ENCODE assay signal across 25 cellular contexts in the genomic region with DNA sequence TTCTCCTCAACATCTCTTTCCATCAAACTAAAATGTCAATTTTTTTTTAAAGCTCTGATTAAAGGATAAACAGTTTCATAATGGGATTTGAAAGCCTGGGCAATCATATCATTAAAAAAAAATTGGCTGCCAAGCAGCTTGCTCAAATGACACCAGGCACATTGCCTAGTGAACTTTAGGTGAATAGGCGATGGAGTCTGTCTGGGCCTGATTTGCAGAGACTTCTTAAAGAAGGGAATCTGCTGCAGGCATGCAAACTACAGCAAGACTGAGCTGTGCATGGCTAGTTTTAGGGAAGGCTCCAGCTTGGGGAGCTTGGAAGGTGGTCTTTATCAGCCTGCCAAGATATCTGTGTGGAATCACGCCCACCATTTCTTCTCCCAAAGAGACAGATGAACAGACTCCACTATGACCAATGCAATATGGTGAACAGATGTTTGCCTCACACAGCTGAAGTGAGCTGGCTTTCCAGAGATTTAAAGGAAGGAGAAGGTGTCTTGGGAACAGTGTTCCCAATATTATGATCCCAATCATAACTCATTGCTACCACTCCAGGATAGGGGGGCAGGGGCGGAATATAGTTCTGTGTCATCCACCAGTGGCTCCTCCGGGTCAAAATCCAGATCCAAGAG.
A peak's percentile ranks its signal among the peaks of the same experiment; 100 is the strongest.
DNase-seq lines count a peak whose midpoint lies in the region; ATAC-seq and TF ChIP-seq lines count a peak whose summit lies in the region.
"Had no signal": no experiment of that assay in that cellular context is flagged by ENCODE, and none has a peak within 500 bp of the region (broad histone marks: within the 10 kb centered on the region; RNA-seq: fewer than 3 reads in every experiment).

No MANE protein-coding gene starts in this region.

- H3K4me2 ChIP-seq in neuronal stem cell (ENCODE audit: insufficient read depth, low read length, poor library complexity, severe bottlenecking) = no peak overlapping the region

- no TSS peak for BruUV-seq in A673 (replicated peaks; lab: Mats Ljungman, UMichigan)

- no peak overlapping the region for H3K14ac ChIP-seq in neuronal stem cell (ENCODE audit: low read length)

- H2BK15ac ChIP-seq in neuronal stem cell (ENCODE audit: low read length) = no peak overlapping the region

- H3K18ac ChIP-seq in neuronal stem cell (ENCODE audit: low read length) = no peak overlapping the region

- no peak overlapping the region for H3K4me3 Mint-ChIP-seq in glutamatergic neuron (ENCODE audit: unreplicated experiment)
- H3K4me3 Mint-ChIP-seq: activated T-cell treated with anti-CD3 and anti-CD28 coated beads, Interleukin-2, amount 50 U/mL, for 24 hours; CD14-positive monocyte; natural killer cell had no signal

- H4K91ac ChIP-seq in neuronal stem cell (ENCODE audit: low read depth, low read length, poor library complexity) = no peak overlapping the region

- intact Hi-C loops in A673 (cut with micrococcal nuclease; ENCODE audit: unreplicated experiment) = no loop called here

- no peak for TF ChIP-seq CTCF in glutamatergic neuron (IDR thresholded peaks at IDR 0.05; ENCODE audit: partially characterized antibody, unreplicated experiment)
- no peak for TF ChIP-seq CTCF in A673 (conservative IDR thresholded peaks at IDR 0.05; ENCODE audit: low read depth, low read length)

- no peak overlapping the region for H2BK120ac ChIP-seq in neuronal stem cell (ENCODE audit: low read depth, low read length)

- no peak overlapping the region for H2BK12ac ChIP-seq in neuronal stem cell (ENCODE audit: low read length)

- H2AK5ac ChIP-seq in neuronal stem cell (ENCODE audit: low read depth, low read length) = no peak overlapping the region

- POLR2A ChIA-PET in A673 (lab: Charles Lee; ENCODE audit: low non-redundant PET) = no interaction called here

- H3K9me3 ChIP-seq in neuronal stem cell (replicated peaks in 1 of 2; ENCODE audit: control insufficient read depth in 2 of 2, insufficient read depth in 1 of 2, low read depth in 1 of 2, low read length in 2 of 2) (no peaks in the 10 kb centered on the region), A673 (ENCODE audit: low read depth, low read length, poor library complexity, severe bottlenecking) (no peaks in the 10 kb centered on the region)
- H3K9me3 ChIP-seq: pancreas, right lobe of liver, thyroid gland had no signal

- no peaks in the 10 kb centered on the region for H3K27me3 ChIP-seq in neuronal stem cell (ENCODE audit: control insufficient read depth in 3 of 3, insufficient read depth in 3 of 3, low read depth in 1 of 3, low read length in 3 of 3)
- H3K27me3 ChIP-seq in A673 (replicated peaks; ENCODE audit: insufficient read depth, low read depth, low read length, poor library complexity) = no peaks in the 10 kb centered on the region
- H3K27me3 ChIP-seq: pancreas, right lobe of liver, thyroid gland had no signal

- H3K27ac ChIP-seq in neuronal stem cell (replicated peaks; ENCODE audit: low read length) (no peak overlapping the region), A673 (ENCODE audit: low read depth, low read length, poor library complexity, severe bottlenecking) (no peak overlapping the region)
- H3K27ac ChIP-seq: pancreas, right lobe of liver, thyroid gland had no signal

- H3K23ac ChIP-seq in neuronal stem cell (ENCODE audit: low read depth, low read length, poor library complexity) = no peak overlapping the region

- H3K9ac ChIP-seq in neuronal stem cell (ENCODE audit: low read depth, low read length, poor library complexity) = no peak overlapping the region

- DNase-seq in AG08395 (ENCODE audit: low spot score) (peak; percentile 5), DMS53 (lab: John Stamatoyannopoulos, UW) (peak; percentile 59), NCI-H446 treated with DMSO at 0.1 percent for 48 hours (lab: John Stamatoyannopoulos, UW) (peak; percentile 83), glutamatergic neuron (no peak), neuronal stem cell (ENCODE audit: low spot score) (no peak), A673 (ENCODE audit: low spot score) (no peak), CD1c-positive myeloid dendritic cell (ENCODE audit: extremely low spot score) (no peak)
- DNase-seq: activated CD4-positive, alpha-beta T cell treated with anti-CD3 and anti-CD28 coated beads for 4 hours; activated CD8-positive, alpha-beta memory T cell treated with anti-CD3 and anti-CD28 coated beads for 24 hours; activated gamma-delta T cell treated with Interleukin-2 at 50 U/mL for 16 hours; activated T-cell treated with anti-CD3 and anti-CD28 coated beads, Interleukin-2, amount 50 U/mL, for 24 hours; effector CD4-positive, alpha-beta T cell; HCEC 1CT; midbrain; natural killer cell; NCI-H187 treated with DMSO at 0.1 percent for 48 hours; NCI-H226; NK-92 treated with Interleukin-12 subunit alpha and Interleukin-12 subunit beta, amount 100 ng/mL, for 24 hours; pancreas; right lobe of liver; stimulated activated CD4-positive, alpha-beta T cell treated with anti-CD3 and anti-CD28 coated beads, Interleukin-4, amount 100 ng/mL, for 4 hours; stimulated activated naive CD8-positive, alpha-beta T cell treated with anti-CD3 and anti-CD28 coated beads, Interleukin-15, Interleukin-2, amounts not matched to agents 100 U/mL and 50 U/mL, for 24 hours; thyroid gland had no signal

- no peaks in the 10 kb centered on the region for H3K9me3 Mint-ChIP-seq in glutamatergic neuron (ENCODE audit: unreplicated experiment)
- H3K9me3 Mint-ChIP-seq: activated T-cell treated with anti-CD3 and anti-CD28 coated beads, Interleukin-2, amount 50 U/mL, for 24 hours; natural killer cell had no signal

- H3K4ac ChIP-seq in neuronal stem cell (ENCODE audit: low read length) = no peak overlapping the region

- H2AFZ ChIP-seq in neuronal stem cell (ENCODE audit: low read length) = no peak overlapping the region

- no peak overlapping the region for H2BK5ac ChIP-seq in neuronal stem cell (ENCODE audit: low read length)

- H3K79me1 ChIP-seq in neuronal stem cell (ENCODE audit: low read depth, low read length) = no peaks in the 10 kb centered on the region

- no peak for ATAC-seq in GM21825 (IDR thresholded peaks at IDR 0.05; ENCODE audit: unreplicated experiment)
- ATAC-seq: natural killer cell; stimulated activated naive CD8-positive, alpha-beta T cell treated with anti-CD3 and anti-CD28 coated beads, Interleukin-15, Interleukin-2, amounts not matched to agents 100 U/mL and 50 U/mL, for 24 hours had no signal

- no peak overlapping the region for H4K8ac ChIP-seq in neuronal stem cell (ENCODE audit: low read depth, low read length)

- H3K4me1 ChIP-seq in neuronal stem cell (ENCODE audit: control insufficient read depth in 2 of 2, insufficient read depth in 1 of 2, low read depth in 1 of 2, low read length in 2 of 2) (no peaks in the 10 kb centered on the region), A673 (ENCODE audit: insufficient read depth, low read length, poor library complexity, severe bottlenecking) (no peaks in the 10 kb centered on the region)
- H3K4me1 ChIP-seq: pancreas, right lobe of liver had no signal

- H3K4me1 Mint-ChIP-seq in glutamatergic neuron (ENCODE audit: low read depth, unreplicated experiment) = peaks cover 12% of the 10 kb centered on the region
- H3K4me1 Mint-ChIP-seq: natural killer cell had no signal

- no CpG with 5 or more reads among the region's 4 CpGs for WGBS in neuronal stem cell (ENCODE audit: extremely low coverage in 2 of 2, insufficient read length in 2 of 2, insufficient replicate concordance in 1 of 2), 2 donors

- CTCF ChIA-PET in A673 (lab: Charles Lee) = no interaction called here

- H3K4me3 ChIP-seq in neuronal stem cell (ENCODE audit: low read length in 2 of 2) (no peak overlapping the region), A673 (ENCODE audit: low read depth, low read length, poor library complexity, severe bottlenecking) (no peak overlapping the region)
- H3K4me3 ChIP-seq: pancreas, right lobe of liver, thyroid gland had no signal

- peak overlapping the region; percentile 18 for H3K27ac Mint-ChIP-seq in glutamatergic neuron (ENCODE audit: unreplicated experiment)
- H3K27ac Mint-ChIP-seq: activated T-cell treated with anti-CD3 and anti-CD28 coated beads, Interleukin-2, amount 50 U/mL, for 24 hours; natural killer cell had no signal

- no peaks in the 10 kb centered on the region for H3K27me3 Mint-ChIP-seq in glutamatergic neuron (ENCODE audit: unreplicated experiment)

- no peaks in the 10 kb centered on the region for H3K36me3 Mint-ChIP-seq in glutamatergic neuron (ENCODE audit: unreplicated experiment)
- H3K36me3 Mint-ChIP-seq: CD14-positive monocyte, natural killer cell had no signal

- no peaks in the 10 kb centered on the region for H3K36me3 ChIP-seq in neuronal stem cell (replicated peaks in 1 of 2; ENCODE audit: control insufficient read depth in 2 of 2, insufficient read depth in 2 of 2, low read length in 2 of 2)
- no peaks in the 10 kb centered on the region for H3K36me3 ChIP-seq in A673 (ENCODE audit: insufficient read depth, low read length, poor library complexity, severe bottlenecking)
- H3K36me3 ChIP-seq: pancreas, right lobe of liver, thyroid gland had no signal

Comparison
In these comparisons a context has a peak if more than half of its experiments do, and no peak if none do; other contexts are left out.
1. DNase-seq: peak in AG08395 (single experiment), DMS53 (single experiment) and NCI-H446 treated with DMSO at 0.1 percent for 48 hours (single experiment); none in glutamatergic neuron (single experiment), neuronal stem cell (single experiment), A673 (single experiment) and CD1c-positive myeloid dendritic cell (single experiment).